ENCODE assay signal across 1 cellular context in genomic region chr12:109477185-109477962, GRCh38.
A peak's percentile ranks its signal among the peaks of the same experiment; 100 is the strongest.
TF ChIP-seq lines count a peak whose summit lies in the region.

Gene KCTD10 (minus strand): TSS chr12:109477300. CDS start chr12:109477262, 38 bp downstream.
Gene UBE3B (plus strand): TSS chr12:109477634. CDS start chr12:109483552, 5,918 bp downstream.

TF ChIP-seq in K562, 482 proteins besides CTCF, POLR2A, EP300 and RAD21 (continued from another document and continues in another):
- TF ChIP-seq AFF4 (CRISPR knock-in tag; IDR thresholded peaks at IDR 0.05): 0 out of 2 replicates have a peak, but pooled peaks have one; percentile 21
- TF ChIP-seq HNRNPL (IDR thresholded peaks at IDR 0.05; ENCODE audit: low read depth, low read length): no peak
- no peak for TF ChIP-seq ZKSCAN3 (CRISPR knock-in tag; IDR thresholded peaks at IDR 0.05)
- TF ChIP-seq ELF2 (CRISPR knock-in tag; IDR thresholded peaks at IDR 0.05): peak; percentile 100
- TF ChIP-seq SREBF2 (CRISPR knock-in tag; IDR thresholded peaks at IDR 0.05): 0 out of 2 replicates have a peak, but pooled peaks have one; percentile 62
- TF ChIP-seq ZBTB8A (IDR thresholded peaks at IDR 0.05; ENCODE audit: partially characterized antibody): no peak
- TF ChIP-seq CEBPG (CRISPR knock-in tag; IDR thresholded peaks at IDR 0.05): no peak
- TF ChIP-seq CEBPG (tag; conservative IDR thresholded peaks at IDR 0.05 in 1 of 2, IDR thresholded peaks at IDR 0.05 in 1 of 2): no peak
- TF ChIP-seq GABPB1 (CRISPR knock-in tag; IDR thresholded peaks at IDR 0.05): peak; percentile 99
- no peak for TF ChIP-seq ZC3H11A (IDR thresholded peaks at IDR 0.05; ENCODE audit: low read depth, low read length)
- no peak for TF ChIP-seq ZNF75A (CRISPR knock-in tag; IDR thresholded peaks at IDR 0.05)
- TF ChIP-seq SMAD1 (IDR thresholded peaks at IDR 0.05; ENCODE audit: low read depth, low read length, partially characterized antibody): no peak
- TF ChIP-seq BCOR (IDR thresholded peaks at IDR 0.05): peak; percentile 31; the same call in 1 of the 2 replicates
- TF ChIP-seq TSC22D4 (tag; IDR thresholded peaks at IDR 0.05): no peak
- peak; percentile 56 for TF ChIP-seq FOSL1 (tag; conservative IDR thresholded peaks at IDR 0.05)
- TF ChIP-seq ARID4B (CRISPR knock-in tag; IDR thresholded peaks at IDR 0.05): peak; percentile 75
- no peak for TF ChIP-seq CEBPB (tag; IDR thresholded peaks at IDR 0.05)
- TF ChIP-seq KLF10 (CRISPR knock-in tag; IDR thresholded peaks at IDR 0.05): no peak
- 0 out of 2 replicates have a peak, but pooled peaks have one; percentile 75 for TF ChIP-seq ZNF830 (CRISPR knock-in tag; IDR thresholded peaks at IDR 0.05)
- no peak for TF ChIP-seq NFYB (IDR thresholded peaks at IDR 0.05; ENCODE audit: extremely low read depth, insufficient read length)
- no peak for TF ChIP-seq TCF15 (CRISPR knock-in tag; IDR thresholded peaks at IDR 0.05)
- no peak for TF ChIP-seq SLC30A9 (CRISPR knock-in tag; IDR thresholded peaks at IDR 0.05)
- no peak for TF ChIP-seq NFE2 (IDR thresholded peaks at IDR 0.05; ENCODE audit: low read depth)
- no peak for TF ChIP-seq MTF1 (CRISPR knock-in tag; IDR thresholded peaks at IDR 0.05; ENCODE audit: borderline replicate concordance)
- no peak for TF ChIP-seq ZBTB34 (CRISPR knock-in tag; IDR thresholded peaks at IDR 0.05)
- no peak for TF ChIP-seq MBD1 (CRISPR knock-in tag; IDR thresholded peaks at IDR 0.05)
- no peak for TF ChIP-seq ZNF274 (IDR thresholded peaks at IDR 0.05; ENCODE audit: borderline replicate concordance, low read depth, low read length)
- peak; percentile 87 for TF ChIP-seq KLF1 (tag; IDR thresholded peaks at IDR 0.05)
- peak in 1 of 2 experiments; percentile 49; a peak in 1 of 4 replicates for TF ChIP-seq CSDE1 (IDR thresholded peaks at IDR 0.05)
- no peak for TF ChIP-seq ZNF398 (CRISPR knock-in tag; IDR thresholded peaks at IDR 0.05)
- TF ChIP-seq CTCFL (IDR thresholded peaks at IDR 0.05; ENCODE audit: borderline replicate concordance, insufficient read depth, low read depth, low read length, poor library complexity, severe bottlenecking): no peak
- TF ChIP-seq ZBTB1 (CRISPR knock-in tag; IDR thresholded peaks at IDR 0.05; ENCODE audit: borderline replicate concordance, low read depth): peak; percentile 57; the same call in 1 of the 2 replicates
- no peak for TF ChIP-seq ZFP91 (CRISPR knock-in tag; IDR thresholded peaks at IDR 0.05)
- no peak for TF ChIP-seq ZNF444 (CRISPR knock-in tag; IDR thresholded peaks at IDR 0.05)
- TF ChIP-seq GATAD2A (IDR thresholded peaks at IDR 0.05): 0 out of 2 replicates have a peak, but pooled peaks have one; percentile 33
- no peak for TF ChIP-seq TBL1XR1 (IDR thresholded peaks at IDR 0.05; ENCODE audit: low read length in 2 of 2)
- TF ChIP-seq TFE3 (CRISPR knock-in tag; IDR thresholded peaks at IDR 0.05): no peak
- TF ChIP-seq NFATC3 (IDR thresholded peaks at IDR 0.05): peak; percentile 84
- TF ChIP-seq POLR3G (IDR thresholded peaks at IDR 0.05; ENCODE audit: extremely low read depth, insufficient read length, insufficient replicate concordance): no peak
- TF ChIP-seq NR2F6 (CRISPR knock-in tag; IDR thresholded peaks at IDR 0.05): no peak
- no peak for TF ChIP-seq SETDB1 (IDR thresholded peaks at IDR 0.05; ENCODE audit: low read length)
- TF ChIP-seq CBX3 (IDR thresholded peaks at IDR 0.05; ENCODE audit: borderline replicate concordance in 1 of 2, low read length in 2 of 2): no peak
- no peak for TF ChIP-seq ZFP1 (CRISPR knock-in tag; IDR thresholded peaks at IDR 0.05)
